1 cellular context compared by ENCODE assay signal in genomic region chr10:69318087-69318996, GRCh38.
A peak's percentile ranks its signal among the peaks of the same experiment; 100 is the strongest.
TF ChIP-seq lines count a peak whose summit lies in the region.

No MANE protein-coding gene starts in this region.

TF ChIP-seq in K562, 482 proteins besides CTCF, POLR2A, EP300 and RAD21 (continued from another document):
- TF ChIP-seq ZNF518B (CRISPR knock-in tag; IDR thresholded peaks at IDR 0.05) = no peak
- TF ChIP-seq, protein P1, sequence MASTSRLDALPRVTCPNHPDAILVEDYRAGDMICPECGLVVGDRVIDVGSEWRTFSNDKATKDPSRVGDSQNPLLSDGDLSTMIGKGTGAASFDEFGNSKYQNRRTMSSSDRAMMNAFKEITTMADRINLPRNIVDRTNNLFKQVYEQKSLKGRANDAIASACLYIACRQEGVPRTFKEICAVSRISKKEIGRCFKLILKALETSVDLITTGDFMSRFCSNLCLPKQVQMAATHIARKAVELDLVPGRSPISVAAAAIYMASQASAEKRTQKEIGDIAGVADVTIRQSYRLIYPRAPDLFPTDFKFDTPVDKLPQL (IDR thresholded peaks at IDR 0.05; ENCODE audit: extremely low read depth, insufficient read length) = no peak
- TF ChIP-seq KHSRP (IDR thresholded peaks at IDR 0.05) = no peak
- TF ChIP-seq, protein P2, sequence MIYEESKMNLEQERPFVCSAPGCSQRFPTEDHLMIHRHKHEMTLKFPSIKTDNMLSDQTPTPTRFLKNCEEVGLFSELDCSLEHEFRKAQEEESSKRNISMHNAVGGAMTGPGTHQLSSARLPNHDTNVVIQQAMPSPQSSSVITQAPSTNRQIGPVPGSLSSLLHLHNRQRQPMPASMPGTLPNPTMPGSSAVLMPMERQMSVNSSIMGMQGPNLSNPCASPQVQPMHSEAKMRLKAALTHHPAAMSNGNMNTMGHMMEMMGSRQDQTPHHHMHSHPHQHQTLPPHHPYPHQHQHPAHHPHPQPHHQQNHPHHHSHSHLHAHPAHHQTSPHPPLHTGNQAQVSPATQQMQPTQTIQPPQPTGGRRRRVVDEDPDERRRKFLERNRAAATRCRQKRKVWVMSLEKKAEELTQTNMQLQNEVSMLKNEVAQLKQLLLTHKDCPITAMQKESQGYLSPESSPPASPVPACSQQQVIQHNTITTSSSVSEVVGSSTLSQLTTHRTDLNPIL (CRISPR knock-in tag; IDR thresholded peaks at IDR 0.05) = no peak
- TF ChIP-seq ZNF347 (CRISPR knock-in tag; IDR thresholded peaks at IDR 0.05; ENCODE audit: low read depth) = no peak
- TF ChIP-seq RBBP5 (IDR thresholded peaks at IDR 0.05; ENCODE audit: borderline replicate concordance, insufficient read depth, low read length, poor library complexity, severe bottlenecking) = peak; percentile 70
- TF ChIP-seq KDM1A (IDR thresholded peaks at IDR 0.05) = no peak
- TF ChIP-seq, protein P3, sequence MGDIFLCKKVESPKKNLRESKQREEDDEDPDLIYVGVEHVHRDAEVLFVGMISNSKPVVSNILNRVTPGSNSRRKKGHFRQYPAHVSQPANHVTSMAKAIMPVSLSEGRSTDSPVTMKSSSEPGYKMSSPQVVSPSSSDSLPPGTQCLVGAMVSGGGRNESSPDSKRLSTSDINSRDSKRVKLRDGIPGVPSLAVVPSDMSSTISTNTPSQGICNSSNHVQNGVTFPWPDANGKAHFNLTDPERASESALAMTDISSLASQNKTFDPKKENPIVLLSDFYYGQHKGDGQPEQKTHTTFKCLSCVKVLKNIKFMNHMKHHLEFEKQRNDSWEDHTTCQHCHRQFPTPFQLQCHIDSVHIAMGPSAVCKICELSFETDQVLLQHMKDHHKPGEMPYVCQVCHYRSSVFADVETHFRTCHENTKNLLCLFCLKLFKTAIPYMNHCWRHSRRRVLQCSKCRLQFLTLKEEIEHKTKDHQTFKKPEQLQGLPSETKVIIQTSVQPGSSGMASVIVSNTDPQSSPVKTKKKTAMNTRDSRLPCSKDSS (IDR thresholded peaks at IDR 0.05; ENCODE audit: low read depth, partially characterized antibody) = no peak
- no peak for TF ChIP-seq RFX7 (CRISPR knock-in tag; IDR thresholded peaks at IDR 0.05)
- TF ChIP-seq POLR2H (tag; IDR thresholded peaks at IDR 0.05; ENCODE audit: low read depth) = no peak
- peak; percentile 86; the same call in 1 of the 2 replicates for TF ChIP-seq TARDBP (IDR thresholded peaks at IDR 0.05)
- TF ChIP-seq ETV1 (tag; conservative IDR thresholded peaks at IDR 0.05; ENCODE audit: low read depth) = 0 out of 2 replicates have a peak, but pooled peaks have one; percentile 25
TF ChIP-seq in K562: peak in this region for 114.
